Comparison of ENCODE assay signal across 2 cellular contexts in the genomic region with DNA sequence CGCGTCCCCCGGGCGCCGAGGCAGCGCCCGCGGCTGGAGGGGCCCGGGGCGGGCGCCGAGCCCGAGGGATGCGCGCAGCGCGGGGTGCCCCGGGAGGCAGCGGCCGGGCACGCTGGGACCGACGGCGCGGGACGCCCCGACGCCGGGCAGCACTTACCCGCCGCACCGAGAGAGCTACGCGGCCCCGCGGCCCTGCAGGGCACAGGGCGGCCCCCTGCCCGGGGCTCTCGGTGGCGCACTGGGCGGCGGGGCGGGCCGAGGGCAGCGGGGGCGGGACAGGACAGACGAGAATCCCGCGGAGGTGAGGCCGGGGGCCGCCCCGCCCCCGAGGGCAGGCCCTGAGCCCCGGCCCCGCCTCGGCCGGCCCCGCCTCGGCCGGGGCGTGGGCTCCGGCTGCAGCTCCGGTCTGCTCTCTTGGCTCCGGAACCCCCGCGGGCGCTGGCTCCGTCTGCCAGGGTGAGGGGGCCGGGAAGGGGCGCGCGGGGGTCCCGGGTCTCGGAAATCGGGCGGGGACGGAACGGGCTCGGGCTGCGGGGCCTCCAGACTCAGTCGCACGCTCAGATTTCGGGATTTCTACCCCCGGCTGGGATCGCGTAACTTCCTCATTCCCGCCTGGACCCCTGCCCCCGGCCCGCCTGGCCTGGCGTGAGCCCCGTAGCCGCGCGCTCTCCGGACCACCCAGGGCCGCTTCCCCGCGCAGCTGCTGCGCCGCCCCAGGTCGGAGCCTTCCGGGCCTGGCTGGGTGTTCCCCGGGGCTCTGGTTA.
TF ChIP-seq lines count a peak whose summit lies in the region.

A gene with protein sequence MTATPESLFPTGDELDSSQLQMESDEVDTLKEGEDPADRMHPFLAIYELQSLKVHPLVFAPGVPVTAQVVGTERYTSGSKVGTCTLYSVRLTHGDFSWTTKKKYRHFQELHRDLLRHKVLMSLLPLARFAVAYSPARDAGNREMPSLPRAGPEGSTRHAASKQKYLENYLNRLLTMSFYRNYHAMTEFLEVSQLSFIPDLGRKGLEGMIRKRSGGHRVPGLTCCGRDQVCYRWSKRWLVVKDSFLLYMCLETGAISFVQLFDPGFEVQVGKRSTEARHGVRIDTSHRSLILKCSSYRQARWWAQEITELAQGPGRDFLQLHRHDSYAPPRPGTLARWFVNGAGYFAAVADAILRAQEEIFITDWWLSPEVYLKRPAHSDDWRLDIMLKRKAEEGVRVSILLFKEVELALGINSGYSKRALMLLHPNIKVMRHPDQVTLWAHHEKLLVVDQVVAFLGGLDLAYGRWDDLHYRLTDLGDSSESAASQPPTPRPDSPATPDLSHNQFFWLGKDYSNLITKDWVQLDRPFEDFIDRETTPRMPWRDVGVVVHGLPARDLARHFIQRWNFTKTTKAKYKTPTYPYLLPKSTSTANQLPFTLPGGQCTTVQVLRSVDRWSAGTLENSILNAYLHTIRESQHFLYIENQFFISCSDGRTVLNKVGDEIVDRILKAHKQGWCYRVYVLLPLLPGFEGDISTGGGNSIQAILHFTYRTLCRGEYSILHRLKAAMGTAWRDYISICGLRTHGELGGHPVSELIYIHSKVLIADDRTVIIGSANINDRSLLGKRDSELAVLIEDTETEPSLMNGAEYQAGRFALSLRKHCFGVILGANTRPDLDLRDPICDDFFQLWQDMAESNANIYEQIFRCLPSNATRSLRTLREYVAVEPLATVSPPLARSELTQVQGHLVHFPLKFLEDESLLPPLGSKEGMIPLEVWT (plus strand): TSS at position 383 of the 764 bp plus-strand sequence. CDS start 621 bp downstream, outside the sequence.

TF ChIP-seq in GM12891, 5 proteins besides CTCF, POLR2A, EP300 and RAD21 (continued from another document):
- TF ChIP-seq TAF1 (IDR thresholded peaks at IDR 0.05; ENCODE audit: low read depth, low read length) = no peak
- TF ChIP-seq POLR2AphosphoS5 (IDR thresholded peaks at IDR 0.05; ENCODE audit: low read depth, low read length) = no peak

TF ChIP-seq in K562, 482 proteins besides CTCF, POLR2A, EP300 and RAD21 (continued from another document):
- TF ChIP-seq, protein P1, sequence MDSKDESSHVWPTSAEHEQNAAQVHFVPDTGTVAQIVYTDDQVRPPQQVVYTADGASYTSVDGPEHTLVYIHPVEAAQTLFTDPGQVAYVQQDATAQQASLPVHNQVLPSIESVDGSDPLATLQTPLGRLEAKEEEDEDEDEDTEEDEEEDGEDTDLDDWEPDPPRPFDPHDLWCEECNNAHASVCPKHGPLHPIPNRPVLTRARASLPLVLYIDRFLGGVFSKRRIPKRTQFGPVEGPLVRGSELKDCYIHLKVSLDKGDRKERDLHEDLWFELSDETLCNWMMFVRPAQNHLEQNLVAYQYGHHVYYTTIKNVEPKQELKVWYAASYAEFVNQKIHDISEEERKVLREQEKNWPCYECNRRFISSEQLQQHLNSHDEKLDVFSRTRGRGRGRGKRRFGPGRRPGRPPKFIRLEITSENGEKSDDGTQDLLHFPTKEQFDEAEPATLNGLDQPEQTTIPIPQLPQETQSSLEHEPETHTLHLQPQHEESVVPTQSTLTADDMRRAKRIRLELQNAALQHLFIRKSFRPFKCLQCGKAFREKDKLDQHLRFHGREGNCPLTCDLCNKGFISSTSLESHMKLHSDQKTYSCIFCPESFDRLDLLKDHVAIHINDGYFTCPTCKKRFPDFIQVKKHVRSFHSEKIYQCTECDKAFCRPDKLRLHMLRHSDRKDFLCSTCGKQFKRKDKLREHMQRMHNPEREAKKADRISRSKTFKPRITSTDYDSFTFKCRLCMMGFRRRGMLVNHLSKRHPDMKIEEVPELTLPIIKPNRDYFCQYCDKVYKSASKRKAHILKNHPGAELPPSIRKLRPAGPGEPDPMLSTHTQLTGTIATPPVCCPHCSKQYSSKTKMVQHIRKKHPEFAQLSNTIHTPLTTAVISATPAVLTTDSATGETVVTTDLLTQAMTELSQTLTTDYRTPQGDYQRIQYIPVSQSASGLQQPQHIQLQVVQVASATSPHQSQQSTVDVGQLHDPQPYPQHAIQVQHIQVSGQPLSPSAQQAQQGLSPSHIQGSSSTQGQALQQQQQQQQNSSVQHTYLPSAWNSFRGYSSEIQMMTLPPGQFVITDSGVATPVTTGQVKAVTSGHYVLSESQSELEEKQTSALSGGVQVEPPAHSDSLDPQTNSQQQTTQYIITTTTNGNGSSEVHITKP (IDR thresholded peaks at IDR 0.05; ENCODE audit: partially characterized antibody) = no peak
- peak; percentile 20 for TF ChIP-seq KDM5B (IDR thresholded peaks at IDR 0.05; ENCODE audit: insufficient replicate concordance, low read depth, low read length)
- TF ChIP-seq, protein P2, sequence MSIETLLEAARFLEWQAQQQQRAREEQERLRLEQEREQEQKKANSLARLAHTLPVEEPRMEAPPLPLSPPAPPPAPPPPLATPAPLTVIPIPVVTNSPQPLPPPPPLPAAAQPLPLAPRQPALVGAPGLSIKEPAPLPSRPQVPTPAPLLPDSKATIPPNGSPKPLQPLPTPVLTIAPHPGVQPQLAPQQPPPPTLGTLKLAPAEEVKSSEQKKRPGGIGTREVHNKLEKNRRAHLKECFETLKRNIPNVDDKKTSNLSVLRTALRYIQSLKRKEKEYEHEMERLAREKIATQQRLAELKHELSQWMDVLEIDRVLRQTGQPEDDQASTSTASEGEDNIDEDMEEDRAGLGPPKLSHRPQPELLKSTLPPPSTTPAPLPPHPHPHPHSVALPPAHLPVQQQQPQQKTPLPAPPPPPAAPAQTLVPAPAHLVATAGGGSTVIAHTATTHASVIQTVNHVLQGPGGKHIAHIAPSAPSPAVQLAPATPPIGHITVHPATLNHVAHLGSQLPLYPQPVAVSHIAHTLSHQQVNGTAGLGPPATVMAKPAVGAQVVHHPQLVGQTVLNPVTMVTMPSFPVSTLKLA (conservative IDR thresholded peaks at IDR 0.05) = no peak
- no peak for TF ChIP-seq NR3C1 (CRISPR knock-in tag; IDR thresholded peaks at IDR 0.05)
- TF ChIP-seq ZBTB7A (IDR thresholded peaks at IDR 0.05; ENCODE audit: borderline replicate concordance, control insufficient read depth, low read depth, low read length) = peak; percentile 76; the same call in 1 of the 2 replicates
- TF ChIP-seq ZNF41 (CRISPR knock-in tag; conservative IDR thresholded peaks at IDR 0.05) = no peak
- peak; percentile 62; the same call in 1 of the 2 replicates for TF ChIP-seq PHF8 (IDR thresholded peaks at IDR 0.05; ENCODE audit: borderline replicate concordance, low read length)
- TF ChIP-seq POLR2G (IDR thresholded peaks at IDR 0.05; ENCODE audit: low read depth, low read length) = peak; percentile 73
- no peak for TF ChIP-seq FOXK2 (conservative IDR thresholded peaks at IDR 0.05 in 1 of 2, IDR thresholded peaks at IDR 0.05 in 1 of 2; ENCODE audit: low read depth in 2 of 2)
- TF ChIP-seq RBFOX2 (IDR thresholded peaks at IDR 0.05; ENCODE audit: low read depth, low read length) = peak; percentile 50
- peak in 1 of 2 experiments; percentile 11; a peak in 1 of 4 replicates for TF ChIP-seq NRF1 (conservative IDR thresholded peaks at IDR 0.05 in 1 of 2, IDR thresholded peaks at IDR 0.05 in 1 of 2)
- TF ChIP-seq, protein P3, sequence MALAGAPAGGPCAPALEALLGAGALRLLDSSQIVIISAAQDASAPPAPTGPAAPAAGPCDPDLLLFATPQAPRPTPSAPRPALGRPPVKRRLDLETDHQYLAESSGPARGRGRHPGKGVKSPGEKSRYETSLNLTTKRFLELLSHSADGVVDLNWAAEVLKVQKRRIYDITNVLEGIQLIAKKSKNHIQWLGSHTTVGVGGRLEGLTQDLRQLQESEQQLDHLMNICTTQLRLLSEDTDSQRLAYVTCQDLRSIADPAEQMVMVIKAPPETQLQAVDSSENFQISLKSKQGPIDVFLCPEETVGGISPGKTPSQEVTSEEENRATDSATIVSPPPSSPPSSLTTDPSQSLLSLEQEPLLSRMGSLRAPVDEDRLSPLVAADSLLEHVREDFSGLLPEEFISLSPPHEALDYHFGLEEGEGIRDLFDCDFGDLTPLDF (CRISPR knock-in tag; IDR thresholded peaks at IDR 0.05) = no peak
- TF ChIP-seq CHD2 (IDR thresholded peaks at IDR 0.05; ENCODE audit: low read depth, low read length) = peak; percentile 85
- TF ChIP-seq FOS (IDR thresholded peaks at IDR 0.05; ENCODE audit: extremely low read depth, insufficient read length) = no peak
- TF ChIP-seq, protein P4, sequence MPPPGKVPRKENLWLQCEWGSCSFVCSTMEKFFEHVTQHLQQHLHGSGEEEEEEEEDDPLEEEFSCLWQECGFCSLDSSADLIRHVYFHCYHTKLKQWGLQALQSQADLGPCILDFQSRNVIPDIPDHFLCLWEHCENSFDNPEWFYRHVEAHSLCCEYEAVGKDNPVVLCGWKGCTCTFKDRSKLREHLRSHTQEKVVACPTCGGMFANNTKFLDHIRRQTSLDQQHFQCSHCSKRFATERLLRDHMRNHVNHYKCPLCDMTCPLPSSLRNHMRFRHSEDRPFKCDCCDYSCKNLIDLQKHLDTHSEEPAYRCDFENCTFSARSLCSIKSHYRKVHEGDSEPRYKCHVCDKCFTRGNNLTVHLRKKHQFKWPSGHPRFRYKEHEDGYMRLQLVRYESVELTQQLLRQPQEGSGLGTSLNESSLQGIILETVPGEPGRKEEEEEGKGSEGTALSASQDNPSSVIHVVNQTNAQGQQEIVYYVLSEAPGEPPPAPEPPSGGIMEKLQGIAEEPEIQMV (tag; conservative IDR thresholded peaks at IDR 0.05; ENCODE audit: low read depth) = no peak
- TF ChIP-seq, protein P5, sequence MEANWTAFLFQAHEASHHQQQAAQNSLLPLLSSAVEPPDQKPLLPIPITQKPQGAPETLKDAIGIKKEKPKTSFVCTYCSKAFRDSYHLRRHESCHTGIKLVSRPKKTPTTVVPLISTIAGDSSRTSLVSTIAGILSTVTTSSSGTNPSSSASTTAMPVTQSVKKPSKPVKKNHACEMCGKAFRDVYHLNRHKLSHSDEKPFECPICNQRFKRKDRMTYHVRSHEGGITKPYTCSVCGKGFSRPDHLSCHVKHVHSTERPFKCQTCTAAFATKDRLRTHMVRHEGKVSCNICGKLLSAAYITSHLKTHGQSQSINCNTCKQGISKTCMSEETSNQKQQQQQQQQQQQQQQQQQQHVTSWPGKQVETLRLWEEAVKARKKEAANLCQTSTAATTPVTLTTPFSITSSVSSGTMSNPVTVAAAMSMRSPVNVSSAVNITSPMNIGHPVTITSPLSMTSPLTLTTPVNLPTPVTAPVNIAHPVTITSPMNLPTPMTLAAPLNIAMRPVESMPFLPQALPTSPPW (CRISPR knock-in tag; IDR thresholded peaks at IDR 0.05) = peak; percentile 65
- TF ChIP-seq RB1 (IDR thresholded peaks at IDR 0.05; ENCODE audit: low read depth) = peak; percentile 37; the same call in 1 of the 2 replicates
- no peak for TF ChIP-seq SIX5 (IDR thresholded peaks at IDR 0.05; ENCODE audit: borderline replicate concordance in 1 of 2, insufficient read depth in 1 of 2, low read depth in 1 of 2, low read length in 2 of 2)
- TF ChIP-seq ATF1 (CRISPR knock-in tag; IDR thresholded peaks at IDR 0.05) = no peak
- no peak for TF ChIP-seq ATF1 (tag; IDR thresholded peaks at IDR 0.05)
- peak; percentile 55 for TF ChIP-seq CXXC5 (CRISPR knock-in tag; IDR thresholded peaks at IDR 0.05)
- peak in 1 of 2 experiments; percentile 35; a peak in 1 of 4 replicates for TF ChIP-seq MAZ (CRISPR knock-in tag; conservative IDR thresholded peaks at IDR 0.05 in 1 of 2, IDR thresholded peaks at IDR 0.05 in 1 of 2)
- TF ChIP-seq, protein P6, sequence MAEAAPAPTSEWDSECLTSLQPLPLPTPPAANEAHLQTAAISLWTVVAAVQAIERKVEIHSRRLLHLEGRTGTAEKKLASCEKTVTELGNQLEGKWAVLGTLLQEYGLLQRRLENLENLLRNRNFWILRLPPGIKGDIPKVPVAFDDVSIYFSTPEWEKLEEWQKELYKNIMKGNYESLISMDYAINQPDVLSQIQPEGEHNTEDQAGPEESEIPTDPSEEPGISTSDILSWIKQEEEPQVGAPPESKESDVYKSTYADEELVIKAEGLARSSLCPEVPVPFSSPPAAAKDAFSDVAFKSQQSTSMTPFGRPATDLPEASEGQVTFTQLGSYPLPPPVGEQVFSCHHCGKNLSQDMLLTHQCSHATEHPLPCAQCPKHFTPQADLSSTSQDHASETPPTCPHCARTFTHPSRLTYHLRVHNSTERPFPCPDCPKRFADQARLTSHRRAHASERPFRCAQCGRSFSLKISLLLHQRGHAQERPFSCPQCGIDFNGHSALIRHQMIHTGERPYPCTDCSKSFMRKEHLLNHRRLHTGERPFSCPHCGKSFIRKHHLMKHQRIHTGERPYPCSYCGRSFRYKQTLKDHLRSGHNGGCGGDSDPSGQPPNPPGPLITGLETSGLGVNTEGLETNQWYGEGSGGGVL (CRISPR knock-in tag; IDR thresholded peaks at IDR 0.05) = no peak
- peak; percentile 48 for TF ChIP-seq RBM25 (IDR thresholded peaks at IDR 0.05; ENCODE audit: low read depth, low read length, severe bottlenecking)
- TF ChIP-seq GATAD2B (IDR thresholded peaks at IDR 0.05; ENCODE audit: borderline replicate concordance) = peak; percentile 52; the same call in 1 of the 2 replicates
- 0 out of 2 replicates have a peak, but pooled peaks have one; percentile 67 for TF ChIP-seq HNRNPL (IDR thresholded peaks at IDR 0.05; ENCODE audit: low read depth, low read length)
